13 cellular contexts compared by ENCODE assay signal in genomic region chr19:32363175-32363574, GRCh38. TPM values are rescaled to one million over a fixed set of nuclear protein-coding genes. Genes with fewer than 3 reads are reported as not detected.
DNase-seq lines count a peak whose midpoint lies in the region; ATAC-seq and TF ChIP-seq lines count a peak whose summit lies in the region.
"Had no signal": no experiment of that assay in that cellular context is flagged by ENCODE, and none has a peak within 500 bp of the region (broad histone marks: within the 10 kb centered on the region; RNA-seq: fewer than 3 reads in every experiment).

No MANE protein-coding gene starts in this region.

- CTCF ChIA-PET in T-cell (lab: Charles Lee), result no interaction called here

- WGBS in esophagus squamous epithelium, 2 donors, result 31 to 36% methylated on average over 3 of the region's 3 CpGs

- peak overlapping the region; percentile 63 to 79 (median 72) for H3K27ac ChIP-seq in esophagus squamous epithelium
- H3K27ac ChIP-seq: testis had no signal

- no peak overlapping the region for H3K4me3 ChIP-seq in esophagus squamous epithelium
- H3K4me3 ChIP-seq: testis had no signal

- H3K27ac Mint-ChIP-seq in activated T-cell treated with anti-CD3 and anti-CD28 coated beads, Interleukin-2, amount 50 U/mL, for 72 hours, result no peak overlapping the region
- no peak overlapping the region for H3K27ac Mint-ChIP-seq in HFFc6
- no peak overlapping the region for H3K27ac Mint-ChIP-seq in T-cell

- peaks cover 10 to 28% of the 10 kb centered on the region in 2 donors for H3K36me3 Mint-ChIP-seq in activated T-cell treated with anti-CD3 and anti-CD28 coated beads, Interleukin-2, amount 50 U/mL, for 72 hours (ENCODE audit: insufficient read depth in 2 of 2)
- H3K36me3 Mint-ChIP-seq in HFFc6 (ENCODE audit: low read depth) (peaks cover 45% of the 10 kb centered on the region), T-cell (peaks cover 79% of the 10 kb centered on the region)

- peaks cover 20 to 30% (median 20%) of the 10 kb centered on the region in 3 donors for H3K4me1 ChIP-seq in esophagus squamous epithelium
- H3K4me1 ChIP-seq: testis had no signal

- H3K36me3 ChIP-seq in esophagus squamous epithelium, result peaks cover 0 to 85% (median 0%) of the 10 kb centered on the region in 3 donors

- no peak for TF ChIP-seq POLR2A in esophagus squamous epithelium (IDR thresholded peaks at IDR 0.05)

- H3K9me3 ChIP-seq in esophagus squamous epithelium, result no peaks in the 10 kb centered on the region
- H3K9me3 ChIP-seq: testis had no signal

- ATAC-seq in Right ventricle myocardium inferior (peak; percentile 76), omental fat pad (ENCODE audit: low FRiP score) (peak; percentile 54), T-cell (replicated peaks in 1 of 4) (no peak)
- no peak for ATAC-seq in activated T-cell treated with anti-CD3 and anti-CD28 coated beads, Interleukin-2, amount 50 U/mL, for 72 hours (replicated peaks in 1 of 2)
- ATAC-seq: natural killer cell had no signal

- H3K27me3 Mint-ChIP-seq in activated T-cell treated with anti-CD3 and anti-CD28 coated beads, Interleukin-2, amount 50 U/mL, for 72 hours (ENCODE audit: low read depth), result no peaks in the 10 kb centered on the region
- no peaks in the 10 kb centered on the region; the same call in 1 of the 2 replicates for H3K27me3 Mint-ChIP-seq in HFFc6 (ENCODE audit: insufficient read depth)
- H3K27me3 Mint-ChIP-seq in T-cell, result no peaks in the 10 kb centered on the region

- DNase-seq in Right ventricle myocardium inferior (ENCODE audit: missing footprints), result no peak
- DNase-seq in cardiac septum (ENCODE audit: low spot score), result no peak
- no peak for DNase-seq in esophagus squamous epithelium (lab: John Stamatoyannopoulos, UW)
- no peak for DNase-seq in omental fat pad (ENCODE audit: low spot score)
- no peak for DNase-seq in activated T-cell treated with anti-CD3 and anti-CD28 coated beads, Interleukin-2, amount 50 U/mL, for 72 hours
- DNase-seq in HFFc6, result no peak
- DNase-seq in effector CD8-positive, alpha-beta T cell (lab: John Stamatoyannopoulos, UW), result no peak
- DNase-seq in T-cell, result no peak
- DNase-seq: activated effector memory CD4-positive, alpha-beta T cell treated with Interleukin-2 at 50 U/mL for 16 hours; natural killer cell; NCI-H2081 treated with DMSO at 0.1 percent for 48 hours; stimulated activated CD4-positive, alpha-beta T cell treated with anti-CD3 and anti-CD28 coated beads, Interleukin-2, amount 100 ng/mL, for 48 hours; testis had no signal

- intact Hi-C loops in Right ventricle myocardium inferior (cut with DNase I) (no loop called here), cardiac septum (cut with DNase I) (no loop called here), esophagus squamous epithelium (cut with DNase I) (no loop called here)

- H3K27me3 ChIP-seq in esophagus squamous epithelium, result no peaks in the 10 kb centered on the region
- H3K27me3 ChIP-seq: testis had no signal

- H3K4me3 Mint-ChIP-seq in activated T-cell treated with anti-CD3 and anti-CD28 coated beads, Interleukin-2, amount 50 U/mL, for 72 hours, result no peak overlapping the region
- no peak overlapping the region for H3K4me3 Mint-ChIP-seq in HFFc6
- H3K4me3 Mint-ChIP-seq in T-cell, result no peak overlapping the region
- H3K4me3 Mint-ChIP-seq: natural killer cell had no signal

- POLR2A ChIA-PET in T-cell (lab: Charles Lee), result no interaction called here

- H3K4me1 Mint-ChIP-seq in activated T-cell treated with anti-CD3 and anti-CD28 coated beads, Interleukin-2, amount 50 U/mL, for 72 hours (ENCODE audit: low read depth), result peaks cover 26% of the 10 kb centered on the region
- H3K4me1 Mint-ChIP-seq in HFFc6 (ENCODE audit: low read depth) (peaks cover 13% of the 10 kb centered on the region; the same call in 1 of the 2 replicates), T-cell (peaks cover 69 to 84% (median 82%) of the 10 kb centered on the region in 3 donors)

- TF ChIP-seq CTCF in esophagus squamous epithelium (IDR thresholded peaks at IDR 0.05), result no peak
- TF ChIP-seq CTCF in omental fat pad (IDR thresholded peaks at IDR 0.05), result no peak
- no peak for TF ChIP-seq CTCF in HFFc6 (IDR thresholded peaks at IDR 0.05)

- H3K9me3 Mint-ChIP-seq in activated T-cell treated with anti-CD3 and anti-CD28 coated beads, Interleukin-2, amount 50 U/mL, for 72 hours, result no peaks in the 10 kb centered on the region
- H3K9me3 Mint-ChIP-seq in HFFc6, result no peaks in the 10 kb centered on the region
- no peaks in the 10 kb centered on the region for H3K9me3 Mint-ChIP-seq in T-cell
- H3K9me3 Mint-ChIP-seq: natural killer cell had no signal

RNA-seq across cellular contexts. Expression of gene ZNF507, which starts 17.8 kb away (rescaled TPM):
- 14.7 TPM for total RNA-seq in Right ventricle myocardium inferior
- total RNA-seq in cardiac septum, result 21.5 TPM
- 10 to 100 TPM in 1 of 4 donors, 1 to 10 TPM in 3; 5.1 to 19.8 (median 9.3) TPM for total RNA-seq in esophagus squamous epithelium
- 10 to 100 TPM; 12.2 to 29.6 (median 16.1) TPM for total RNA-seq in omental fat pad
- total RNA-seq in activated T-cell treated with anti-CD3 and anti-CD28 coated beads, Interleukin-2, amount 50 U/mL, for 72 hours, result 10 to 100 TPM; 22.3 to 26.2 TPM
- total RNA-seq in HFFc6 (2021; fragmentation: NEBNext Ultra II Directional; extraction: Animal tissue kit (Norgen Biotek cat#: 25700)), result 10 to 100 TPM; 13.0 to 18.3 (median 16.0) TPM
- 10 to 100 TPM; 32.6 to 38.2 (median 35.9) TPM for total RNA-seq in T-cell

RNA-seq across cellular contexts. Expression of gene DPY19L3, which starts 42.4 kb away (rescaled TPM):
- 5.2 TPM for total RNA-seq in Right ventricle myocardium inferior
- 8.6 TPM for total RNA-seq in cardiac septum
- 10 to 100 TPM in 3 of 4 donors, 1 to 10 TPM in 1; 5.6 to 22.6 (median 16.6) TPM for total RNA-seq in esophagus squamous epithelium
- total RNA-seq in omental fat pad, result 10 to 100 TPM; 20.8 to 43.8 (median 34.7) TPM
- total RNA-seq in activated T-cell treated with anti-CD3 and anti-CD28 coated beads, Interleukin-2, amount 50 U/mL, for 72 hours, result 10 to 100 TPM; 17.3 to 21.0 TPM
- total RNA-seq in HFFc6 (2021; fragmentation: NEBNext Ultra II Directional; extraction: Animal tissue kit (Norgen Biotek cat#: 25700)), result 10 to 100 TPM; 23.5 to 32.7 (median 26.5) TPM
- total RNA-seq in T-cell, result 10 to 100 TPM; 11.1 to 17.4 (median 15.5) TPM

Comparison
In these comparisons a context has a peak if more than half of its experiments do, and no peak if none do; other contexts are left out.
1. ATAC-seq: peak in Right ventricle myocardium inferior (single experiment) and omental fat pad (single experiment); none in activated T-cell treated with anti-CD3 and anti-CD28 coated beads, Interleukin-2, amount 50 U/mL, for 72 hours (0 of 2) and T-cell (0 of 4).